9 cellular contexts compared by ENCODE assay signal in genomic region chr19:38718747-38719543, GRCh38. TPM values are rescaled to one million over a fixed set of nuclear protein-coding genes. Genes with fewer than 3 reads are reported as not detected.
DNase-seq lines count a peak whose midpoint lies in the region; ATAC-seq and TF ChIP-seq lines count a peak whose summit lies in the region.
"Had no signal": no experiment of that assay in that cellular context is flagged by ENCODE, and none has a peak within 500 bp of the region (broad histone marks: within the 10 kb centered on the region; RNA-seq: fewer than 3 reads in every experiment).

No MANE protein-coding gene starts in this region.

- no peak for TF ChIP-seq POLR2A in adrenal gland (IDR thresholded peaks at IDR 0.05)

- no peaks in the 10 kb centered on the region for H3K27me3 ChIP-seq in adrenal gland
- no peaks in the 10 kb centered on the region for H3K27me3 ChIP-seq in cardiac muscle cell

- H3K9me3 ChIP-seq in adrenal gland (replicated peaks in 1 of 3) (no peaks in the 10 kb centered on the region), cardiac muscle cell (ENCODE audit: low read depth) (no peaks in the 10 kb centered on the region)

- intact Hi-C loops in adrenal gland (cut with DNase I), result no loop called here

- H3K27ac ChIP-seq in adrenal gland (peak overlapping the region in 3 of 5 donors; percentile 19 to 61 (median 34)), cardiac muscle cell (peak overlapping the region; percentile 90)

- H3K4me3 ChIP-seq in adrenal gland (no peak overlapping the region), cardiac muscle cell (no peak overlapping the region)

- peaks cover 0 to 100% of the 10 kb centered on the region in 2 donors for H3K36me3 ChIP-seq in adrenal gland (replicated peaks in 1 of 2)
- peaks cover 39% of the 10 kb centered on the region for H3K36me3 ChIP-seq in cardiac muscle cell

- WGBS in adrenal gland, 4 donors, result 72 to 75% (median 74%) methylated on average over 17 to 24 of the region's 24 CpGs

- H3K4me1 ChIP-seq in adrenal gland (replicated peaks in 1 of 2) (peaks cover 8 to 29% of the 10 kb centered on the region in 2 donors), cardiac muscle cell (ENCODE audit: low read depth) (peaks cover 15% of the 10 kb centered on the region)

- DNase-seq in EL (peak; percentile 52), adrenal gland (peak in 2 of 7 donors; percentile 46 to 60), cardiac muscle cell (ENCODE audit: low read depth in 1 of 2, low spot score in 1 of 2) (peak; percentile 59 to 70), putamen (ENCODE audit: low spot score) (peak; percentile 75), NCI-H128 (lab: John Stamatoyannopoulos, UW; ENCODE audit: unreplicated experiment) (no peak), dedifferentiated amniotic fluid mesenchymal stem cell (ENCODE audit: extremely low spot score) (no peak), NCI-H526 (lab: John Stamatoyannopoulos, UW) (no peak)
- DNase-seq: NCI-H1417 had no signal

- no peak for ATAC-seq in HG03025 (IDR thresholded peaks at IDR 0.05; ENCODE audit: low FRiP score, unreplicated experiment)

- peak in 1 of 6 experiments; percentile 20 for TF ChIP-seq CTCF in adrenal gland (IDR thresholded peaks at IDR 0.05)
- peak; percentile 63 for TF ChIP-seq CTCF in cardiac muscle cell (IDR thresholded peaks at IDR 0.05; ENCODE audit: low read depth, low read length)

RNA-seq across cellular contexts. Expression of gene CAPN12, which starts 25.3 kb away (rescaled TPM):
- total RNA-seq in adrenal gland (1 to 10 TPM in 5 of 8 donors, under 1 TPM in 2, not detected in 1; 0.39 to 5.0 (median 3.7) TPM), cardiac muscle cell (1.6 and 10.9 TPM in 2 replicates)
- polyA plus RNA-seq in adrenal gland (10 to 100 TPM in 2 of 3 donors, under 1 TPM in 1; 0.68 to 23.1 (median 11.2) TPM), cardiac muscle cell (1.3 and 3.4 TPM in 2 replicates)

RNA-seq across cellular contexts. Expression of gene LGALS7, which starts 54.4 kb away (rescaled TPM):
- total RNA-seq in adrenal gland (not detected), cardiac muscle cell (not detected in 2 replicates)
- polyA plus RNA-seq in adrenal gland (not detected), cardiac muscle cell (not detected in 2 replicates)

Comparison
In these comparisons a context has a peak if more than half of its experiments do, and no peak if none do; other contexts are left out.
1. DNase-seq: peak in EL (single experiment), cardiac muscle cell (2 of 2) and putamen (single experiment); none in NCI-H128 (single experiment), dedifferentiated amniotic fluid mesenchymal stem cell (single experiment) and NCI-H526 (0 of 2).